In genomic region chr15:60444289-60444912, GRCh38 we compare ENCODE assay signal across 8 cellular contexts. TPM values are rescaled to one million over a fixed set of nuclear protein-coding genes. Genes with fewer than 3 reads are reported as not detected.
A peak's percentile ranks its signal among the peaks of the same experiment; 100 is the strongest.
DNase-seq lines count a peak whose midpoint lies in the region; ATAC-seq and TF ChIP-seq lines count a peak whose summit lies in the region.

No MANE protein-coding gene starts in this region.

- H3K9ac ChIP-seq in mesenchymal stem cell (ENCODE audit: low read length) = no peak overlapping the region

- no peak overlapping the region for H2BK15ac ChIP-seq in mesenchymal stem cell (ENCODE audit: low read depth, poor library complexity, severe bottlenecking)

- 88% methylated on average over 6 of the region's 6 CpGs for WGBS in mesenchymal stem cell

- no peak overlapping the region for H4K91ac ChIP-seq in mesenchymal stem cell (ENCODE audit: low read length)

- H3K14ac ChIP-seq in mesenchymal stem cell (ENCODE audit: low read length in 2 of 2) = no peak overlapping the region

- H2BK5ac ChIP-seq in mesenchymal stem cell (ENCODE audit: low read depth, low read length, poor library complexity, severe bottlenecking) = no peak overlapping the region

- H3K4me1 ChIP-seq in breast epithelium (no peaks in the 10 kb centered on the region), mesenchymal stem cell (ENCODE audit: control insufficient read depth, insufficient read depth, low read depth, low read length) (no peaks in the 10 kb centered on the region)

- no peaks in the 10 kb centered on the region for H3K27me3 ChIP-seq in breast epithelium
- no peaks in the 10 kb centered on the region for H3K27me3 ChIP-seq in mesenchymal stem cell (ENCODE audit: control insufficient read depth in 1 of 2, insufficient read depth in 1 of 2, low read length in 2 of 2)

- H2AK5ac ChIP-seq in mesenchymal stem cell (ENCODE audit: low read length, severe bottlenecking) = no peak overlapping the region

- no peak overlapping the region for H3K4me3 ChIP-seq in AG10803 (ENCODE audit: low read length)
- no peak overlapping the region for H3K4me3 ChIP-seq in breast epithelium
- no peak overlapping the region for H3K4me3 ChIP-seq in mesenchymal stem cell (ENCODE audit: insufficient read depth in 1 of 2, low read depth in 1 of 2, low read length in 2 of 2)

- DNase-seq in AG10803 (ENCODE audit: low read depth) (peak; percentile 63), breast epithelium (ENCODE audit: low spot score in 2 of 2) (no peak), mesenchymal stem cell (peak; percentile 52), NCI-H524 treated with DMSO at 0.1 percent for 48 hours (lab: John Stamatoyannopoulos, UW) (no peak)

- no peak overlapping the region for H2BK120ac ChIP-seq in mesenchymal stem cell (ENCODE audit: low read depth, low read length)

- H3K9me3 ChIP-seq in breast epithelium (no peaks in the 10 kb centered on the region), mesenchymal stem cell (ENCODE audit: control insufficient read depth, low read length) (no peaks in the 10 kb centered on the region)

- no peak for ATAC-seq in GM19395 (IDR thresholded peaks at IDR 0.05; ENCODE audit: unreplicated experiment)
- ATAC-seq in GM19023 (IDR thresholded peaks at IDR 0.05; ENCODE audit: unreplicated experiment) = no peak
- ATAC-seq in GM21360 (IDR thresholded peaks at IDR 0.05; ENCODE audit: unreplicated experiment) = no peak

- TF ChIP-seq EP300 in Ishikawa (IDR thresholded peaks at IDR 0.05; ENCODE audit: borderline replicate concordance) = no peak

- no peak overlapping the region for H2BK12ac ChIP-seq in mesenchymal stem cell (ENCODE audit: low read length in 2 of 2)

- no peak overlapping the region for H4K8ac ChIP-seq in mesenchymal stem cell (ENCODE audit: low read length)

- H3K27ac ChIP-seq in breast epithelium (no peak overlapping the region), mesenchymal stem cell (ENCODE audit: low read length, poor library complexity, severe bottlenecking) (no peak overlapping the region)

- no peak overlapping the region for H3K18ac ChIP-seq in mesenchymal stem cell (ENCODE audit: low read depth in 1 of 2, low read length in 2 of 2)

- H3K23ac ChIP-seq in mesenchymal stem cell (ENCODE audit: low read length in 2 of 2) = no peak overlapping the region

- TF ChIP-seq CTCF in AG10803 (conservative IDR thresholded peaks at IDR 0.05; ENCODE audit: low read length) (peak; percentile 82), breast epithelium (IDR thresholded peaks at IDR 0.05) (peak in 2 of 3 donors; percentile 40 to 57)

- no peak overlapping the region for H3K4ac ChIP-seq in mesenchymal stem cell (ENCODE audit: low read depth in 1 of 2, low read length in 2 of 2)

- intact Hi-C loops in breast epithelium (cut with DNase I; ENCODE audit: low total_unique reads) = no loop called here

- no peak for TF ChIP-seq POLR2A in breast epithelium (IDR thresholded peaks at IDR 0.05)

- no peaks in the 10 kb centered on the region for H3K36me3 ChIP-seq in breast epithelium
- H3K36me3 ChIP-seq in mesenchymal stem cell (ENCODE audit: control insufficient read depth in 1 of 2, insufficient read depth in 2 of 2, low read depth in 1 of 2, low read length in 2 of 2) = peaks cover 4 to 35% of the 10 kb centered on the region in 2 experiments

- H2AFZ ChIP-seq in mesenchymal stem cell (ENCODE audit: low read depth, low read length) = no peak overlapping the region

- peak; percentile 50 for TF ChIP-seq RAD21 in Ishikawa (IDR thresholded peaks at IDR 0.05; ENCODE audit: low read depth)

- peaks cover 9% of the 10 kb centered on the region for H3K79me1 ChIP-seq in mesenchymal stem cell (replicated peaks; ENCODE audit: low read length, poor library complexity, severe bottlenecking)

- no peak overlapping the region for H3K4me2 ChIP-seq in mesenchymal stem cell (ENCODE audit: low read length, poor library complexity, severe bottlenecking)

TF ChIP-seq in Ishikawa, 13 proteins besides CTCF, POLR2A, EP300 and RAD21:
- no peak for TF ChIP-seq TCF12 (IDR thresholded peaks at IDR 0.05; ENCODE audit: low read depth)
- TF ChIP-seq NFIC (IDR thresholded peaks at IDR 0.05) = no peak
- no peak for TF ChIP-seq ZBTB7A (IDR thresholded peaks at IDR 0.05; ENCODE audit: low read depth)
- TF ChIP-seq FOXM1 (IDR thresholded peaks at IDR 0.05; ENCODE audit: borderline replicate concordance, low read depth) = no peak
- TF ChIP-seq CEBPB (IDR thresholded peaks at IDR 0.05) = peak; percentile 50; the same call in 1 of the 2 replicates
- no peak for TF ChIP-seq CREB1 (IDR thresholded peaks at IDR 0.05; ENCODE audit: low read depth)

RNA-seq across cellular contexts. Expression of gene ICE2, which starts 34.5 kb away (rescaled TPM):
- total RNA-seq in breast epithelium = 10 to 100 TPM; 28.5 to 40.7 (median 36.1) TPM
- 16.7 TPM for polyA plus RNA-seq in mesenchymal stem cell (2013, experiment 1 of 2)
- 16.0 TPM for polyA plus RNA-seq in mesenchymal stem cell (2013, experiment 2 of 2)

RNA-seq across cellular contexts. Expression of gene ANXA2, which starts 46.6 kb away (rescaled TPM):
- total RNA-seq in breast epithelium = 1,000 to 10,000 TPM in 1 of 3 donors, 100 to 1,000 TPM in 2; 875 to 1,598 (median 923) TPM
- polyA plus RNA-seq in mesenchymal stem cell (2013, experiment 1 of 2) = 2,051 TPM
- 2,053 TPM for polyA plus RNA-seq in mesenchymal stem cell (2013, experiment 2 of 2)

Comparison
In these comparisons a context has a peak if more than half of its experiments do, and no peak if none do; other contexts are left out.
1. DNase-seq: peak in AG10803 (single experiment) and mesenchymal stem cell (single experiment); none in breast epithelium (0 of 2) and NCI-H524 treated with DMSO at 0.1 percent for 48 hours (single experiment).